ENCODE assay signal across 1 cellular context in genomic region chr5:133423618-133424282, GRCh38.
TF ChIP-seq lines count a peak whose summit lies in the region.

No MANE protein-coding gene starts in this region.

TF ChIP-seq in HEK293, 187 proteins besides CTCF, POLR2A, EP300 and RAD21 (continued from another document and continues in another):
- TF ChIP-seq, protein P1, sequence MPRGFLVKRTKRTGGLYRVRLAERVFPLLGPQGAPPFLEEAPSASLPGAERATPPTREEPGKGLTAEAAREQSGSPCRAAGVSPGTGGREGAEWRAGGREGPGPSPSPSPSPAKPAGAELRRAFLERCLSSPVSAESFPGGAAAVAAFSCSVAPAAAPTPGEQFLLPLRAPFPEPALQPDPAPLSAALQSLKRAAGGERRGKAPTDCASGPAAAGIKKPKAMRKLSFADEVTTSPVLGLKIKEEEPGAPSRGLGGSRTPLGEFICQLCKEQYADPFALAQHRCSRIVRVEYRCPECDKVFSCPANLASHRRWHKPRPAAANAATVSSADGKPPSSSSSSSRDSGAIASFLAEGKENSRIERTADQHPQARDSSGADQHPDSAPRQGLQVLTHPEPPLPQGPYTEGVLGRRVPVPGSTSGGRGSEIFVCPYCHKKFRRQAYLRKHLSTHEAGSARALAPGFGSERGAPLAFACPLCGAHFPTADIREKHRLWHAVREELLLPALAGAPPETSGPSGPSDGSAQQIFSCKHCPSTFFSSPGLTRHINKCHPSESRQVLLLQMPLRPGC (tag by site-specific recombination; IDR thresholded peaks at IDR 0.05), result no peak
- TF ChIP-seq RBAK (tag by site-specific recombination; IDR thresholded peaks at IDR 0.05), result no peak
- no peak for TF ChIP-seq PRDM1 (tag by site-specific recombination; IDR thresholded peaks at IDR 0.05)
- TF ChIP-seq, protein P2, sequence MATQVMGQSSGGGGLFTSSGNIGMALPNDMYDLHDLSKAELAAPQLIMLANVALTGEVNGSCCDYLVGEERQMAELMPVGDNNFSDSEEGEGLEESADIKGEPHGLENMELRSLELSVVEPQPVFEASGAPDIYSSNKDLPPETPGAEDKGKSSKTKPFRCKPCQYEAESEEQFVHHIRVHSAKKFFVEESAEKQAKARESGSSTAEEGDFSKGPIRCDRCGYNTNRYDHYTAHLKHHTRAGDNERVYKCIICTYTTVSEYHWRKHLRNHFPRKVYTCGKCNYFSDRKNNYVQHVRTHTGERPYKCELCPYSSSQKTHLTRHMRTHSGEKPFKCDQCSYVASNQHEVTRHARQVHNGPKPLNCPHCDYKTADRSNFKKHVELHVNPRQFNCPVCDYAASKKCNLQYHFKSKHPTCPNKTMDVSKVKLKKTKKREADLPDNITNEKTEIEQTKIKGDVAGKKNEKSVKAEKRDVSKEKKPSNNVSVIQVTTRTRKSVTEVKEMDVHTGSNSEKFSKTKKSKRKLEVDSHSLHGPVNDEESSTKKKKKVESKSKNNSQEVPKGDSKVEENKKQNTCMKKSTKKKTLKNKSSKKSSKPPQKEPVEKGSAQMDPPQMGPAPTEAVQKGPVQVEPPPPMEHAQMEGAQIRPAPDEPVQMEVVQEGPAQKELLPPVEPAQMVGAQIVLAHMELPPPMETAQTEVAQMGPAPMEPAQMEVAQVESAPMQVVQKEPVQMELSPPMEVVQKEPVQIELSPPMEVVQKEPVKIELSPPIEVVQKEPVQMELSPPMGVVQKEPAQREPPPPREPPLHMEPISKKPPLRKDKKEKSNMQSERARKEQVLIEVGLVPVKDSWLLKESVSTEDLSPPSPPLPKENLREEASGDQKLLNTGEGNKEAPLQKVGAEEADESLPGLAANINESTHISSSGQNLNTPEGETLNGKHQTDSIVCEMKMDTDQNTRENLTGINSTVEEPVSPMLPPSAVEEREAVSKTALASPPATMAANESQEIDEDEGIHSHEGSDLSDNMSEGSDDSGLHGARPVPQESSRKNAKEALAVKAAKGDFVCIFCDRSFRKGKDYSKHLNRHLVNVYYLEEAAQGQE (tag by site-specific recombination; IDR thresholded peaks at IDR 0.05), result no peak
- TF ChIP-seq ZNF292 (tag by site-specific recombination; IDR thresholded peaks at IDR 0.05; ENCODE audit: borderline replicate concordance, low read depth), result no peak
- no peak for TF ChIP-seq HOXC10 (CRISPR knock-in tag; IDR thresholded peaks at IDR 0.05)
- no peak for TF ChIP-seq ZNF362 (tag by site-specific recombination; IDR thresholded peaks at IDR 0.05)
- TF ChIP-seq ZNF555 (tag by site-specific recombination; conservative IDR thresholded peaks at IDR 0.05), result no peak
- no peak for TF ChIP-seq ZNF121 (tag by site-specific recombination; IDR thresholded peaks at IDR 0.05)
- TF ChIP-seq REPIN1 (tag by site-specific recombination; IDR thresholded peaks at IDR 0.05; ENCODE audit: low read depth), result no peak
- 0 out of 2 replicates have a peak, but pooled peaks have one; percentile 15 for TF ChIP-seq ZNF324 (tag by site-specific recombination; IDR thresholded peaks at IDR 0.05)
- no peak for TF ChIP-seq GFI1B (tag by site-specific recombination; IDR thresholded peaks at IDR 0.05)
- TF ChIP-seq ZBTB17 (tag by site-specific recombination; IDR thresholded peaks at IDR 0.05), result peak; percentile 55
- TF ChIP-seq, protein P3, sequence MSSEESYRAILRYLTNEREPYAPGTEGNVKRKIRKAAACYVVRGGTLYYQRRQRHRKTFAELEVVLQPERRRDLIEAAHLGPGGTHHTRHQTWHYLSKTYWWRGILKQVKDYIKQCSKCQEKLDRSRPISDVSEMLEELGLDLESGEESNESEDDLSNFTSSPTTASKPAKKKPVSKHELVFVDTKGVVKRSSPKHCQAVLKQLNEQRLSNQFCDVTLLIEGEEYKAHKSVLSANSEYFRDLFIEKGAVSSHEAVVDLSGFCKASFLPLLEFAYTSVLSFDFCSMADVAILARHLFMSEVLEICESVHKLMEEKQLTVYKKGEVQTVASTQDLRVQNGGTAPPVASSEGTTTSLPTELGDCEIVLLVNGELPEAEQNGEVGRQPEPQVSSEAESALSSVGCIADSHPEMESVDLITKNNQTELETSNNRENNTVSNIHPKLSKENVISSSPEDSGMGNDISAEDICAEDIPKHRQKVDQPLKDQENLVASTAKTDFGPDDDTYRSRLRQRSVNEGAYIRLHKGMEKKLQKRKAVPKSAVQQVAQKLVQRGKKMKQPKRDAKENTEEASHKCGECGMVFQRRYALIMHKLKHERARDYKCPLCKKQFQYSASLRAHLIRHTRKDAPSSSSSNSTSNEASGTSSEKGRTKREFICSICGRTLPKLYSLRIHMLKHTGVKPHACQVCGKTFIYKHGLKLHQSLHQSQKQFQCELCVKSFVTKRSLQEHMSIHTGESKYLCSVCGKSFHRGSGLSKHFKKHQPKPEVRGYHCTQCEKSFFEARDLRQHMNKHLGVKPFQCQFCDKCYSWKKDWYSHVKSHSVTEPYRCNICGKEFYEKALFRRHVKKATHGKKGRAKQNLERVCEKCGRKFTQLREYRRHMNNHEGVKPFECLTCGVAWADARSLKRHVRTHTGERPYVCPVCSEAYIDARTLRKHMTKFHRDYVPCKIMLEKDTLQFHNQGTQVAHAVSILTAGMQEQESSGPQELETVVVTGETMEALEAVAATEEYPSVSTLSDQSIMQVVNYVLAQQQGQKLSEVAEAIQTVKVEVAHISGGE (tag by site-specific recombination; conservative IDR thresholded peaks at IDR 0.05; ENCODE audit: low read depth), result no peak
- TF ChIP-seq GLIS1 (tag by site-specific recombination; IDR thresholded peaks at IDR 0.05), result 0 out of 2 replicates have a peak, but pooled peaks have one; percentile 11
- no peak for TF ChIP-seq ZFP3 (tag by site-specific recombination; IDR thresholded peaks at IDR 0.05; ENCODE audit: low read depth)
- TF ChIP-seq ZNF24 (tag by site-specific recombination; IDR thresholded peaks at IDR 0.05), result no peak
- TF ChIP-seq, protein P4, sequence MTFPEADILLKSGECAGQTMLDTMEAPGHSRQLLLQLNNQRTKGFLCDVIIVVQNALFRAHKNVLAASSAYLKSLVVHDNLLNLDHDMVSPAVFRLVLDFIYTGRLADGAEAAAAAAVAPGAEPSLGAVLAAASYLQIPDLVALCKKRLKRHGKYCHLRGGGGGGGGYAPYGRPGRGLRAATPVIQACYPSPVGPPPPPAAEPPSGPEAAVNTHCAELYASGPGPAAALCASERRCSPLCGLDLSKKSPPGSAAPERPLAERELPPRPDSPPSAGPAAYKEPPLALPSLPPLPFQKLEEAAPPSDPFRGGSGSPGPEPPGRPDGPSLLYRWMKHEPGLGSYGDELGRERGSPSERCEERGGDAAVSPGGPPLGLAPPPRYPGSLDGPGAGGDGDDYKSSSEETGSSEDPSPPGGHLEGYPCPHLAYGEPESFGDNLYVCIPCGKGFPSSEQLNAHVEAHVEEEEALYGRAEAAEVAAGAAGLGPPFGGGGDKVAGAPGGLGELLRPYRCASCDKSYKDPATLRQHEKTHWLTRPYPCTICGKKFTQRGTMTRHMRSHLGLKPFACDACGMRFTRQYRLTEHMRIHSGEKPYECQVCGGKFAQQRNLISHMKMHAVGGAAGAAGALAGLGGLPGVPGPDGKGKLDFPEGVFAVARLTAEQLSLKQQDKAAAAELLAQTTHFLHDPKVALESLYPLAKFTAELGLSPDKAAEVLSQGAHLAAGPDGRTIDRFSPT (tag by site-specific recombination; IDR thresholded peaks at IDR 0.05), result no peak
- no peak for TF ChIP-seq ZNF239 (tag by site-specific recombination; IDR thresholded peaks at IDR 0.05)
- no peak for TF ChIP-seq ZNF37A (tag by site-specific recombination; IDR thresholded peaks at IDR 0.05)
- no peak for TF ChIP-seq ZBTB49 (tag by site-specific recombination; IDR thresholded peaks at IDR 0.05; ENCODE audit: low read depth)
- no peak for TF ChIP-seq ZBTB21 (tag by site-specific recombination; IDR thresholded peaks at IDR 0.05)
- no peak for TF ChIP-seq ZNF626 (tag by site-specific recombination; IDR thresholded peaks at IDR 0.05)
- TF ChIP-seq, protein P5, sequence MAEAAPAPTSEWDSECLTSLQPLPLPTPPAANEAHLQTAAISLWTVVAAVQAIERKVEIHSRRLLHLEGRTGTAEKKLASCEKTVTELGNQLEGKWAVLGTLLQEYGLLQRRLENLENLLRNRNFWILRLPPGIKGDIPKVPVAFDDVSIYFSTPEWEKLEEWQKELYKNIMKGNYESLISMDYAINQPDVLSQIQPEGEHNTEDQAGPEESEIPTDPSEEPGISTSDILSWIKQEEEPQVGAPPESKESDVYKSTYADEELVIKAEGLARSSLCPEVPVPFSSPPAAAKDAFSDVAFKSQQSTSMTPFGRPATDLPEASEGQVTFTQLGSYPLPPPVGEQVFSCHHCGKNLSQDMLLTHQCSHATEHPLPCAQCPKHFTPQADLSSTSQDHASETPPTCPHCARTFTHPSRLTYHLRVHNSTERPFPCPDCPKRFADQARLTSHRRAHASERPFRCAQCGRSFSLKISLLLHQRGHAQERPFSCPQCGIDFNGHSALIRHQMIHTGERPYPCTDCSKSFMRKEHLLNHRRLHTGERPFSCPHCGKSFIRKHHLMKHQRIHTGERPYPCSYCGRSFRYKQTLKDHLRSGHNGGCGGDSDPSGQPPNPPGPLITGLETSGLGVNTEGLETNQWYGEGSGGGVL (tag by site-specific recombination; IDR thresholded peaks at IDR 0.05), result no peak
- TF ChIP-seq ZNF112 (tag by site-specific recombination; IDR thresholded peaks at IDR 0.05), result no peak
- no peak for TF ChIP-seq PATZ1 (tag by site-specific recombination; IDR thresholded peaks at IDR 0.05)
- no peak for TF ChIP-seq ZNF423 (tag by site-specific recombination; IDR thresholded peaks at IDR 0.05)
- no peak for TF ChIP-seq ZNF473 (tag by site-specific recombination; IDR thresholded peaks at IDR 0.05)
- TF ChIP-seq ZNF544 (tag by site-specific recombination; IDR thresholded peaks at IDR 0.05), result no peak
- TF ChIP-seq SCRT2 (tag by site-specific recombination; IDR thresholded peaks at IDR 0.05), result no peak
- peak; percentile 66 for TF ChIP-seq ZIC2 (tag by site-specific recombination; IDR thresholded peaks at IDR 0.05)
- TF ChIP-seq KLF10 (tag by site-specific recombination; IDR thresholded peaks at IDR 0.05), result no peak
- TF ChIP-seq, protein P6, sequence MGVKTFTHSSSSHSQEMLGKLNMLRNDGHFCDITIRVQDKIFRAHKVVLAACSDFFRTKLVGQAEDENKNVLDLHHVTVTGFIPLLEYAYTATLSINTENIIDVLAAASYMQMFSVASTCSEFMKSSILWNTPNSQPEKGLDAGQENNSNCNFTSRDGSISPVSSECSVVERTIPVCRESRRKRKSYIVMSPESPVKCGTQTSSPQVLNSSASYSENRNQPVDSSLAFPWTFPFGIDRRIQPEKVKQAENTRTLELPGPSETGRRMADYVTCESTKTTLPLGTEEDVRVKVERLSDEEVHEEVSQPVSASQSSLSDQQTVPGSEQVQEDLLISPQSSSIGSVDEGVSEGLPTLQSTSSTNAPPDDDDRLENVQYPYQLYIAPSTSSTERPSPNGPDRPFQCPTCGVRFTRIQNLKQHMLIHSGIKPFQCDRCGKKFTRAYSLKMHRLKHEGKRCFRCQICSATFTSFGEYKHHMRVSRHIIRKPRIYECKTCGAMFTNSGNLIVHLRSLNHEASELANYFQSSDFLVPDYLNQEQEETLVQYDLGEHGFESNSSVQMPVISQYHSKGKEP (tag by site-specific recombination; IDR thresholded peaks at IDR 0.05), result no peak
